2 cellular contexts compared by ENCODE assay signal in the genomic region with DNA sequence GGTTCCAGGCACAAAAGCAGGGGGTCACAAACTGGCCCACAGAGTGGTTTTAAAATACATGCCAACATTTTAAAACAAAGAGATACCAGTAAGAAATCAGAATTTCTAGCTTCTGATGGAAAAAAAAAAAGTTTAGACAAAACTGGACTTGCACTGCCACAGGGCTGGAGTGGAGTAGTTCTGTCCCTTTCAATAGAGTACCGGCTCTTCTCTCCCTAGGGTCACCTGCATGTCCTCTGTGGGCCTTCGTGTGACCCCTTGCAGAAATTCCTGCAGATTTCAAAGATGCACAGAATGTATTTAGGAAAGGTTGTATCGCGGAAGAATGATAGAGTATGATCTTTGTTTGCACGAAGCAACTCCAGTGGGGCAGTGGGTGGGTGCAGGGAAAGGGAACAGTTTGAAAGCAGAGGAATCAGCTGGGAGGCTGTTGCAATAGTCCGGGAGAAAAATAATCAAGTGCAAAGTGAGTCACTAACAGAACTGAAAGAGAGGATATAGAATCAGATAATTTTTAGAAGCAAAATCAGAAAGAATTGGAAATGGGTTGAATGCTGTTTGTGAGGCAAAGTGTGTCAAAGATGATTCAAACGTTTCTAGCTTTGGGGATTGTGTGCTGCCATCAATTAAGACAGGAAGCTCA.
A peak's percentile ranks its signal among the peaks of the same experiment; 100 is the strongest.
TF ChIP-seq lines count a peak whose summit lies in the region.

No MANE protein-coding gene starts in this region.

TF ChIP-seq in IMR-90, 13 proteins besides CTCF, POLR2A, EP300 and RAD21:
- TF ChIP-seq RFX5 (IDR thresholded peaks at IDR 0.05; ENCODE audit: low read depth, low read length), result no peak
- TF ChIP-seq CEBPB (IDR thresholded peaks at IDR 0.05; ENCODE audit: low read depth, low read length), result peak; percentile 97
- TF ChIP-seq SMC3 (IDR thresholded peaks at IDR 0.05; ENCODE audit: low read depth, low read length), result no peak
- TF ChIP-seq MAFK (IDR thresholded peaks at IDR 0.05; ENCODE audit: low read depth, low read length), result no peak
- TF ChIP-seq, protein P1, sequence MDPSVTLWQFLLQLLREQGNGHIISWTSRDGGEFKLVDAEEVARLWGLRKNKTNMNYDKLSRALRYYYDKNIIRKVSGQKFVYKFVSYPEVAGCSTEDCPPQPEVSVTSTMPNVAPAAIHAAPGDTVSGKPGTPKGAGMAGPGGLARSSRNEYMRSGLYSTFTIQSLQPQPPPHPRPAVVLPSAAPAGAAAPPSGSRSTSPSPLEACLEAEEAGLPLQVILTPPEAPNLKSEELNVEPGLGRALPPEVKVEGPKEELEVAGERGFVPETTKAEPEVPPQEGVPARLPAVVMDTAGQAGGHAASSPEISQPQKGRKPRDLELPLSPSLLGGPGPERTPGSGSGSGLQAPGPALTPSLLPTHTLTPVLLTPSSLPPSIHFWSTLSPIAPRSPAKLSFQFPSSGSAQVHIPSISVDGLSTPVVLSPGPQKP (IDR thresholded peaks at IDR 0.05; ENCODE audit: borderline replicate concordance, low read depth, low read length), result no peak
- no peak for TF ChIP-seq RCOR1 (IDR thresholded peaks at IDR 0.05; ENCODE audit: insufficient replicate concordance, low read length)
- no peak for TF ChIP-seq CHD1 (IDR thresholded peaks at IDR 0.05; ENCODE audit: low read depth, low read length)
- no peak; the same call in 1 of the 2 replicates for TF ChIP-seq MAZ (IDR thresholded peaks at IDR 0.05; ENCODE audit: borderline replicate concordance, low read depth, low read length)
- no peak for TF ChIP-seq BHLHE40 (IDR thresholded peaks at IDR 0.05; ENCODE audit: low read depth, low read length)
- peak; percentile 61; the same call in 1 of the 2 replicates for TF ChIP-seq FOS (IDR thresholded peaks at IDR 0.05; ENCODE audit: low read depth, low read length)

TF ChIP-seq in HepG2, 621 proteins besides CTCF, POLR2A, EP300 and RAD21:
- TF ChIP-seq ZNF616 (CRISPR knock-in tag; IDR thresholded peaks at IDR 0.05; ENCODE audit: low read depth), result no peak
- TF ChIP-seq, protein P2, sequence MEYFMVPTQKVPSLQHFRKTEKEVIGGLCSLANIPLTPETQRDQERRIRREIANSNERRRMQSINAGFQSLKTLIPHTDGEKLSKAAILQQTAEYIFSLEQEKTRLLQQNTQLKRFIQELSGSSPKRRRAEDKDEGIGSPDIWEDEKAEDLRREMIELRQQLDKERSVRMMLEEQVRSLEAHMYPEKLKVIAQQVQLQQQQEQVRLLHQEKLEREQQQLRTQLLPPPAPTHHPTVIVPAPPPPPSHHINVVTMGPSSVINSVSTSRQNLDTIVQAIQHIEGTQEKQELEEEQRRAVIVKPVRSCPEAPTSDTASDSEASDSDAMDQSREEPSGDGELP (IDR thresholded peaks at IDR 0.05; ENCODE audit: borderline replicate concordance, low read depth), result peak; percentile 59; the same call in 1 of the 2 replicates
